1 cellular context compared by ENCODE assay signal in the genomic region with DNA sequence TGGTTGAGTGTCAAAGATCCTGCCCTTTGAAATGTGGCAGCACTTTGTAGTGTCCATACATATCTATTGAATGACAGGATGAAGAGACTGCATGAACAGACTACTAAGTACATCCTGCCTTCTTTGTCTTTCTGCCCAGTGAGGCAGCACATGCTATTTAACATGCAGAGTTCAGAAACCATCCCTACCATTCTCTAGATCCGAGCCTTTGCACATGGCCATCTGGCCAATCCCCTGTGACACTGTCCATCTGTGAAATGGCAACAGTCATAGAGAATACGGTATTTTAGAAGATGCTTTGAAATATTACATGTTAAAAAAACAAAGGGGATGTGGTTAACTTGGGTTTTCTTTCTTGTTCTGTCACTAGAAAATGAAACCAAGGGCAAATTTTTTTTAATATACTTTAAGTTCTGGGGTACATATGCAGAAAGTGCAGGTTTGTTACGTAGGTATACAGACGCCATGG.
TF ChIP-seq lines count a peak whose summit lies in the region.

No MANE protein-coding gene starts in this region.

TF ChIP-seq in IMR-90, 13 proteins besides CTCF, POLR2A, EP300 and RAD21:
- TF ChIP-seq, protein P1, sequence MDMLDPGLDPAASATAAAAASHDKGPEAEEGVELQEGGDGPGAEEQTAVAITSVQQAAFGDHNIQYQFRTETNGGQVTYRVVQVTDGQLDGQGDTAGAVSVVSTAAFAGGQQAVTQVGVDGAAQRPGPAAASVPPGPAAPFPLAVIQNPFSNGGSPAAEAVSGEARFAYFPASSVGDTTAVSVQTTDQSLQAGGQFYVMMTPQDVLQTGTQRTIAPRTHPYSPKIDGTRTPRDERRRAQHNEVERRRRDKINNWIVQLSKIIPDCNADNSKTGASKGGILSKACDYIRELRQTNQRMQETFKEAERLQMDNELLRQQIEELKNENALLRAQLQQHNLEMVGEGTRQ (IDR thresholded peaks at IDR 0.05; ENCODE audit: low read depth, low read length) = no peak
- TF ChIP-seq MAFK (IDR thresholded peaks at IDR 0.05; ENCODE audit: low read depth, low read length) = no peak
- TF ChIP-seq RFX5 (IDR thresholded peaks at IDR 0.05; ENCODE audit: low read depth, low read length) = no peak
- no peak for TF ChIP-seq NFE2L2 (IDR thresholded peaks at IDR 0.05; ENCODE audit: low read depth, low read length)
- no peak for TF ChIP-seq FOS (IDR thresholded peaks at IDR 0.05; ENCODE audit: low read depth, low read length)
- no peak for TF ChIP-seq CHD1 (IDR thresholded peaks at IDR 0.05; ENCODE audit: low read depth, low read length)
- no peak for TF ChIP-seq RCOR1 (IDR thresholded peaks at IDR 0.05; ENCODE audit: insufficient replicate concordance, low read length)
- TF ChIP-seq SMC3 (IDR thresholded peaks at IDR 0.05; ENCODE audit: low read depth, low read length) = no peak
- TF ChIP-seq CEBPB (IDR thresholded peaks at IDR 0.05; ENCODE audit: low read depth, low read length) = no peak
- no peak for TF ChIP-seq MAZ (IDR thresholded peaks at IDR 0.05; ENCODE audit: borderline replicate concordance, low read depth, low read length)
- no peak for TF ChIP-seq MXI1 (IDR thresholded peaks at IDR 0.05; ENCODE audit: borderline replicate concordance, low read depth, low read length)
- TF ChIP-seq, protein P2, sequence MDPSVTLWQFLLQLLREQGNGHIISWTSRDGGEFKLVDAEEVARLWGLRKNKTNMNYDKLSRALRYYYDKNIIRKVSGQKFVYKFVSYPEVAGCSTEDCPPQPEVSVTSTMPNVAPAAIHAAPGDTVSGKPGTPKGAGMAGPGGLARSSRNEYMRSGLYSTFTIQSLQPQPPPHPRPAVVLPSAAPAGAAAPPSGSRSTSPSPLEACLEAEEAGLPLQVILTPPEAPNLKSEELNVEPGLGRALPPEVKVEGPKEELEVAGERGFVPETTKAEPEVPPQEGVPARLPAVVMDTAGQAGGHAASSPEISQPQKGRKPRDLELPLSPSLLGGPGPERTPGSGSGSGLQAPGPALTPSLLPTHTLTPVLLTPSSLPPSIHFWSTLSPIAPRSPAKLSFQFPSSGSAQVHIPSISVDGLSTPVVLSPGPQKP (IDR thresholded peaks at IDR 0.05; ENCODE audit: borderline replicate concordance, low read depth, low read length) = no peak
- TF ChIP-seq BHLHE40 (IDR thresholded peaks at IDR 0.05; ENCODE audit: low read depth, low read length) = no peak
TF ChIP-seq in IMR-90: peak in this region for 0.
